Comparison of ENCODE assay signal across 43 cellular contexts in the genomic region with DNA sequence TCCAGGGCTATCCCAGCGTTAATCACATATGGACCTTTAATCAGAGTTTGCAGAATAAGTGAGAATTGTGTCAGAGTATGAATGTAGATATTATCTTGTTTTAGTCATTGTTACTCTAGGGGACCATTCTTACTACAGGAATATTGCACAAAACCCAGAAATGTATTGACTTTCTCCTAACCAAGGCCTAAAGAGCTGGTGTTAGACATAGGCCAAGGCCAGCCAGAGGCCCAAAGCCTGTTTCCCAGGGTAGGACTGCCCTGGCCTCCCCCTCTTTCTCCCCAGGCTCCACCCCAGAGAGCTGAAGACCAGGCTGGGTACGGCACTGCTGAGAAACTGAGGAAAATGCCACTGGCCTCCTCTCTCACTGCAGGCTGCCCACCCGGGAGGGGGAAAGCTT. TPM values are rescaled to one million over a fixed set of nuclear protein-coding genes. Genes with fewer than 3 reads are reported as not detected.
"Had no signal": no experiment of that assay in that cellular context is flagged by ENCODE, and none has a peak within 500 bp of the region (broad histone marks: within the 10 kb centered on the region; RNA-seq: fewer than 3 reads in every experiment).

No MANE protein-coding gene starts in this region.

- H3K27ac Mint-ChIP-seq: activated naive CD4-positive, alpha-beta T cell treated with anti-CD3 and anti-CD28 coated beads for 36 hours; activated naive CD4-positive, alpha-beta T cell treated with anti-CD3 and anti-CD28 coated beads, Interleukin-2, amount 10 ng/mL, durations not matched to agents 7 days and 5 days; activated naive CD4-positive, alpha-beta T cell treated with anti-CD3 and anti-CD28 coated beads, Interleukin-2, amount 50 U/mL, for 24 hours; activated naive CD4-positive, alpha-beta T cell treated with anti-CD3 and anti-CD28 coated beads, Interleukin-2, amount 50 U/mL, for 72 hours; activated naive CD8-positive, alpha-beta T cell; activated naive CD8-positive, alpha-beta T cell treated with anti-CD3 and anti-CD28 coated beads for 36 hours; activated naive CD8-positive, alpha-beta T cell treated with anti-CD3 and anti-CD28 coated beads, Interleukin-2, amount 10 ng/mL, durations not matched to agents 7 days and 5 days; activated naive CD8-positive, alpha-beta T cell treated with anti-CD3 and anti-CD28 coated beads, Interleukin-2, amount 50 U/mL, for 24 hours; activated T-cell treated with anti-CD3 and anti-CD28 coated beads, Interleukin-2, amount 50 U/mL, for 24 hours; activated T-cell treated with anti-CD3 and anti-CD28 coated beads, Interleukin-2, amount 50 U/mL, for 72 hours; activated T-helper 1 cell treated with anti-CD3 and anti-CD28 coated beads, Interleukin-12 subunit alpha, Interleukin-12 subunit beta, Interleukin-2, Interleukin-4 antibody, amounts not matched to agents 30 ng/mL and 10 ng/mL and 1 ng/mL, durations not matched to agents 14 hours and 24 hours and 36 hours; activated T-helper 17 cell treated with anti-CD3 and anti-CD28 coated beads, Interleukin-2, amount 50 U/mL, for 72 hours; activated T-helper 2 cell treated with anti-CD3 and anti-CD28 coated beads, Interferon-gamma antibody, Interleukin-2, Interleukin-4, amounts not matched to agents 10 μg/mL and 5 μg/mL and 100 μg/mL, durations not matched to agents 14 hours and 24 hours and 36 hours; brain had no signal

- DNase-seq: activated effector memory CD4-positive, alpha-beta T cell treated with anti-CD3 and anti-CD28 coated beads, Interleukin-2, amount 50 U/mL, for 16 hours; activated effector memory CD4-positive, alpha-beta T cell treated with Interleukin-2 at 50 U/mL for 16 hours; activated gamma-delta T cell; activated gamma-delta T cell treated with Interleukin-2 at 50 U/mL for 16 hours; activated naive CD4-positive, alpha-beta T cell; activated naive CD4-positive, alpha-beta T cell treated with anti-CD3 and anti-CD28 coated beads for 36 hours; activated naive CD4-positive, alpha-beta T cell treated with anti-CD3 and anti-CD28 coated beads, Interleukin-2, amount 10 ng/mL, durations not matched to agents 7 days and 5 days; activated naive CD4-positive, alpha-beta T cell treated with anti-CD3 and anti-CD28 coated beads, Interleukin-2, amount 50 U/mL, for 16 hours; activated naive CD4-positive, alpha-beta T cell treated with Interleukin-2 at 50 U/mL for 16 hours; activated naive CD8-positive, alpha-beta T cell treated with anti-CD3 and anti-CD28 coated beads for 36 hours; activated naive CD8-positive, alpha-beta T cell treated with anti-CD3 and anti-CD28 coated beads, Interleukin-2, amount 10 ng/mL, durations not matched to agents 7 days and 5 days; activated naive CD8-positive, alpha-beta T cell treated with anti-CD3 and anti-CD28 coated beads, Interleukin-2, amount 50 U/mL, for 24 hours; activated T-cell treated with anti-CD3 and anti-CD28 coated beads for 4 hours; activated T-cell treated with anti-CD3 and anti-CD28 coated beads, Interleukin-2, amount 50 U/mL, for 1 hour; activated T-cell treated with anti-CD3 and anti-CD28 coated beads, Interleukin-2, amount 50 U/mL, for 24 hours; activated T-cell treated with anti-CD3 and anti-CD28 coated beads, Interleukin-2, amount 50 U/mL, for 4 hours; activated T-cell treated with anti-CD3 and anti-CD28 coated beads, Interleukin-2, amount 50 U/mL, for 48 hours; activated T-cell treated with anti-CD3 and anti-CD28 coated beads, Interleukin-2, amount 50 U/mL, for 72 hours; adrenal gland; amniotic stem cell; amygdala; anterior cingulate cortex; aorta; body of pancreas; brain microvascular endothelial cell; caudate nucleus; central memory CD4-positive, alpha-beta T cell; cerebellar nuclear complex had no signal

- H3K36me3 Mint-ChIP-seq: activated naive CD4-positive, alpha-beta T cell treated with anti-CD3 and anti-CD28 coated beads, Interleukin-2, amount 10 ng/mL, durations not matched to agents 7 days and 5 days; activated naive CD4-positive, alpha-beta T cell treated with anti-CD3 and anti-CD28 coated beads, Interleukin-2, amount 50 U/mL, for 24 hours; activated naive CD8-positive, alpha-beta T cell treated with anti-CD3 and anti-CD28 coated beads for 36 hours; activated naive CD8-positive, alpha-beta T cell treated with anti-CD3 and anti-CD28 coated beads, Interleukin-2, amount 10 ng/mL, durations not matched to agents 7 days and 5 days; brain had no signal

- H3K27ac ChIP-seq: adrenal gland, ascending aorta, body of pancreas, brain microvascular endothelial cell, breast epithelium, cardiac muscle cell had no signal

- H3K9me3 ChIP-seq: adrenal gland, ascending aorta, body of pancreas, breast epithelium had no signal

- H3K4me3 ChIP-seq: adrenal gland, ascending aorta, body of pancreas, breast epithelium, cardiac muscle cell had no signal

- ATAC-seq: activated naive CD4-positive, alpha-beta T cell treated with anti-CD3 and anti-CD28 coated beads, Interleukin-2, amount 50 U/mL, for 72 hours; activated naive CD8-positive, alpha-beta T cell treated with anti-CD3 and anti-CD28 coated beads, Interleukin-2, amount 50 U/mL, for 24 hours; activated T-cell treated with anti-CD3 and anti-CD28 coated beads, Interleukin-2, amount 50 U/mL, for 4 hours; activated T-cell treated with anti-CD3 and anti-CD28 coated beads, Interleukin-2, amount 50 U/mL, for 72 hours; activated T-helper 17 cell treated with anti-CD3 and anti-CD28 coated beads, Interleukin-2, amount 50 U/mL, for 72 hours; body of pancreas had no signal

- H3K27me3 ChIP-seq: adrenal gland, ascending aorta, body of pancreas, brain microvascular endothelial cell, cardiac muscle cell had no signal

- H3K36me3 ChIP-seq: adrenal gland, ascending aorta, brain microvascular endothelial cell, breast epithelium, cardiac muscle cell had no signal

- H3K9me3 Mint-ChIP-seq: activated naive CD4-positive, alpha-beta T cell treated with anti-CD3 and anti-CD28 coated beads for 36 hours; activated naive CD4-positive, alpha-beta T cell treated with anti-CD3 and anti-CD28 coated beads, Interleukin-2, amount 10 ng/mL, durations not matched to agents 7 days and 5 days; activated naive CD4-positive, alpha-beta T cell treated with anti-CD3 and anti-CD28 coated beads, Interleukin-2, amount 50 U/mL, for 24 hours; activated naive CD4-positive, alpha-beta T cell treated with anti-CD3 and anti-CD28 coated beads, Interleukin-2, amount 50 U/mL, for 72 hours; activated naive CD8-positive, alpha-beta T cell treated with anti-CD3 and anti-CD28 coated beads, Interleukin-2, amount 50 U/mL, for 24 hours; activated T-cell treated with anti-CD3 and anti-CD28 coated beads, Interleukin-2, amount 50 U/mL, for 24 hours; activated T-cell treated with anti-CD3 and anti-CD28 coated beads, Interleukin-2, amount 50 U/mL, for 4 hours; activated T-cell treated with anti-CD3 and anti-CD28 coated beads, Interleukin-2, amount 50 U/mL, for 72 hours; activated T-helper 1 cell treated with anti-CD3 and anti-CD28 coated beads, Interleukin-12 subunit alpha, Interleukin-12 subunit beta, Interleukin-2, Interleukin-4 antibody, amounts not matched to agents 30 ng/mL and 10 ng/mL and 1 ng/mL, durations not matched to agents 14 hours and 24 hours and 36 hours; activated T-helper 17 cell treated with anti-CD3 and anti-CD28 coated beads, Interleukin-2, amount 50 U/mL, for 72 hours; central memory CD8-positive, alpha-beta T cell had no signal

- H3K4me3 Mint-ChIP-seq: activated naive CD4-positive, alpha-beta T cell treated with anti-CD3 and anti-CD28 coated beads for 36 hours; activated naive CD4-positive, alpha-beta T cell treated with anti-CD3 and anti-CD28 coated beads, Interleukin-2, amount 10 ng/mL, durations not matched to agents 7 days and 5 days; activated naive CD4-positive, alpha-beta T cell treated with anti-CD3 and anti-CD28 coated beads, Interleukin-2, amount 50 U/mL, for 24 hours; activated naive CD8-positive, alpha-beta T cell; activated naive CD8-positive, alpha-beta T cell treated with anti-CD3 and anti-CD28 coated beads for 36 hours; activated naive CD8-positive, alpha-beta T cell treated with anti-CD3 and anti-CD28 coated beads, Interleukin-2, amount 10 ng/mL, durations not matched to agents 7 days and 5 days; activated naive CD8-positive, alpha-beta T cell treated with anti-CD3 and anti-CD28 coated beads, Interleukin-2, amount 50 U/mL, for 24 hours; activated T-cell treated with anti-CD3 and anti-CD28 coated beads, Interleukin-2, amount 50 U/mL, for 24 hours; activated T-cell treated with anti-CD3 and anti-CD28 coated beads, Interleukin-2, amount 50 U/mL, for 4 hours; activated T-cell treated with anti-CD3 and anti-CD28 coated beads, Interleukin-2, amount 50 U/mL, for 72 hours; activated T-helper 1 cell treated with anti-CD3 and anti-CD28 coated beads, Interleukin-12 subunit alpha, Interleukin-12 subunit beta, Interleukin-2, Interleukin-4 antibody, amounts not matched to agents 30 ng/mL and 10 ng/mL and 1 ng/mL, durations not matched to agents 14 hours and 24 hours and 36 hours; activated T-helper 17 cell treated with anti-CD3 and anti-CD28 coated beads, Interleukin-2, amount 50 U/mL, for 72 hours; brain; central memory CD8-positive, alpha-beta T cell had no signal

- FAIRE-seq: astrocyte had no signal

- H3K4me1 ChIP-seq: adrenal gland, body of pancreas, breast epithelium had no signal

RNA-seq across cellular contexts. Expression of a gene that starts 41.9 kb away (rescaled TPM):
- total RNA-seq: astrocyte, bronchial epithelial cell had no signal

RNA-seq across cellular contexts. Expression of a gene that starts 55.0 kb away (rescaled TPM):
- total RNA-seq: activated naive CD4-positive, alpha-beta T cell treated with anti-CD3 and anti-CD28 coated beads for 36 hours; activated naive CD4-positive, alpha-beta T cell treated with anti-CD3 and anti-CD28 coated beads, Interleukin-2, amount 50 U/mL, for 72 hours; activated naive CD8-positive, alpha-beta T cell treated with anti-CD3 and anti-CD28 coated beads for 36 hours; activated naive CD8-positive, alpha-beta T cell treated with anti-CD3 and anti-CD28 coated beads, Interleukin-2, amount 10 ng/mL, durations not matched to agents 7 days and 5 days; activated T-cell treated with anti-CD3 and anti-CD28 coated beads, Interleukin-2, amount 50 U/mL, for 4 hours; activated T-cell treated with anti-CD3 and anti-CD28 coated beads, Interleukin-2, amount 50 U/mL, for 72 hours; activated T-helper 1 cell treated with anti-CD3 and anti-CD28 coated beads, Interleukin-12 subunit alpha, Interleukin-12 subunit beta, Interleukin-2, Interleukin-4 antibody, amounts not matched to agents 30 ng/mL and 10 ng/mL and 1 ng/mL, durations not matched to agents 14 hours and 24 hours and 36 hours; activated T-helper 17 cell treated with anti-CD3 and anti-CD28 coated beads, Interleukin-2, amount 50 U/mL, for 72 hours; activated T-helper 2 cell treated with anti-CD3 and anti-CD28 coated beads, Interferon-gamma antibody, Interleukin-2, Interleukin-4, amounts not matched to agents 10 μg/mL and 5 μg/mL and 100 μg/mL, durations not matched to agents 14 hours and 24 hours and 36 hours; adrenal gland; astrocyte; body of pancreas; breast epithelium; bronchial epithelial cell; cerebellum had no signal
- polyA plus RNA-seq: adipose tissue, adrenal gland had no signal
